8 cellular contexts compared by ENCODE assay signal in genomic region chr16:30122621-30123160, GRCh38. TPM values are rescaled to one million over a fixed set of nuclear protein-coding genes. Genes with fewer than 3 reads are reported as not detected.
DNase-seq lines count a peak whose midpoint lies in the region; ATAC-seq, FAIRE-seq and TF ChIP-seq lines count a peak whose summit lies in the region.

No MANE protein-coding gene starts in this region.

- H3K9me1 ChIP-seq in K562 (ENCODE audit: control insufficient read depth, insufficient read depth, low read length) = no peaks in the 10 kb centered on the region

- H3K27me3 ChIP-seq in GM06990 (replicated peaks; ENCODE audit: control insufficient read depth, insufficient read depth, low read length) (no peaks in the 10 kb centered on the region), K562 (ENCODE audit: control insufficient read depth in 2 of 2, insufficient read depth in 2 of 2, low read length in 2 of 2) (no peaks in the 10 kb centered on the region), layer of hippocampus (ENCODE audit: control insufficient read depth, insufficient read depth, low read length) (no peaks in the 10 kb centered on the region), stomach (no peaks in the 10 kb centered on the region)

- H3K4me3 ChIP-seq in GM06990 (replicated peaks; ENCODE audit: low read depth, low read length) = peak overlapping the region; percentile 87
- H3K4me3 ChIP-seq in K562 = peak overlapping the region; percentile 60
- H3K4me3 ChIP-seq in stomach = peak overlapping the region; percentile 73 to 98 (median 87)

- H3K4me2 ChIP-seq in K562 (ENCODE audit: insufficient read depth, low read length) = peak overlapping the region; percentile 80

- peak overlapping the region; percentile 67 for H2AFZ ChIP-seq in K562 (ENCODE audit: low read depth, low read length)

- in situ Hi-C loops in K562 (cut with MboI) = no loop called here

- BruUV-seq in K562 (replicated peaks; lab: Mats Ljungman, UMichigan) = TSS peak; percentile 47

- TF ChIP-seq RAD21 in K562 (CRISPR knock-in tag; conservative IDR thresholded peaks at IDR 0.05 in 1 of 2, IDR thresholded peaks at IDR 0.05 in 1 of 2) = no peak

- peaks cover 0 to 23% of the 10 kb centered on the region in 2 experiments; a peak in 4 of 5 replicates for H3K4me1 ChIP-seq in K562 (replicated peaks in 1 of 2; ENCODE audit: control insufficient read depth in 2 of 2, insufficient read depth in 2 of 2, low read length in 2 of 2)
- H3K4me1 ChIP-seq in stomach = peaks cover 31 to 58% (median 50%) of the 10 kb centered on the region in 4 donors

- H3K36me3 ChIP-seq in GM06990 (ENCODE audit: control insufficient read depth, insufficient read depth, low read length) (no peaks in the 10 kb centered on the region; the same call in 1 of the 2 replicates), K562 (ENCODE audit: control insufficient read depth, insufficient read depth, low read length) (peaks cover under 1% of the 10 kb centered on the region; the same call in 1 of the 3 replicates), stomach (peaks cover 17 to 36% (median 30%) of the 10 kb centered on the region in 4 donors)

- intact Hi-C loops in K562 (cut with micrococcal nuclease) (no loop called here), stomach (cut with DNase I; ENCODE audit: low total_unique reads) (no loop called here)

- POLR2A ChIA-PET in K562 (lab: Yijun Ruan, JAX) = interaction anchor here (0.8 to 1.0 kb wide), 2 partner anchors 10 to 30 kb away, joined by 3 to 5 read pairs; partner anchors contain the start of gene GDPD3

- CTCF ChIA-PET in K562 (lab: Yijun Ruan, JAX; ENCODE audit: low intra/inter-chr PET ratio) = no interaction called here

- FAIRE-seq in K562 (lab: Jason Lieb, UNC) = no peak

- DNase-seq in GM06990 (ENCODE audit: extremely low read depth, insufficient read length) (no peak), NAMALWA (ENCODE audit: low spot score) (peak; percentile 36), K562 (ENCODE audit: extremely low read depth in 1 of 4, low spot score in 3 of 4) (peak in 3 of 4 experiments; percentile 13 to 77 (median 77)), stomach (no peak), SKM-1 treated with dmso at 0.1 percent for 144 hours (lab: John Stamatoyannopoulos, UW; ENCODE audit: unreplicated experiment) (no peak)

- H3K9ac ChIP-seq in K562 (ENCODE audit: insufficient read depth in 1 of 2, low read depth in 2 of 2, low read length in 2 of 2) = peak overlapping the region; percentile 44 to 96; a peak in 3 of 4 replicates

- ATAC-seq in K562 (peak; percentile 34), HG02938 (IDR thresholded peaks at IDR 0.05; ENCODE audit: unreplicated experiment) (no peak), GM19328 (IDR thresholded peaks at IDR 0.05; ENCODE audit: unreplicated experiment) (no peak)

- peaks cover 3% of the 10 kb centered on the region; the same call in 1 of the 3 replicates for H3K79me2 ChIP-seq in K562 (ENCODE audit: control insufficient read depth, insufficient read depth, low read length)

- TF ChIP-seq CTCF in GM06990 (IDR thresholded peaks at IDR 0.05; ENCODE audit: insufficient read depth, low read length, poor library complexity, severe bottlenecking) = no peak
- TF ChIP-seq CTCF in K562 (IDR thresholded peaks at IDR 0.05 in 2 of 3, conservative IDR thresholded peaks at IDR 0.05 in 1 of 3; ENCODE audit: insufficient read depth in 2 of 3, low read depth in 1 of 3, low read length in 3 of 3) = no peak
- no peak for TF ChIP-seq CTCF in stomach (IDR thresholded peaks at IDR 0.05)

- TF ChIP-seq POLR2A in K562 (conservative IDR thresholded peaks at IDR 0.05) = no peak
- no peak for TF ChIP-seq POLR2A in stomach (IDR thresholded peaks at IDR 0.05)

- WGBS in K562 (ENCODE audit: insufficient coverage, low coverage, missing lambda C conversion rate) = 3% methylated on average over 24 of the region's 41 CpGs
- 1 to 3% (median 1%) methylated on average over 32 to 41 of the region's 41 CpGs for WGBS in stomach, 5 donors

- no peaks in the 10 kb centered on the region for H4K20me1 ChIP-seq in K562 (replicated peaks; ENCODE audit: control insufficient read depth, insufficient read depth, low read length)

- H3K9me3 ChIP-seq in K562 (replicated peaks; ENCODE audit: control insufficient read depth, insufficient read depth, low read depth, low read length) (no peaks in the 10 kb centered on the region), stomach (no peaks in the 10 kb centered on the region)

- TF ChIP-seq EP300 in K562 (IDR thresholded peaks at IDR 0.05; ENCODE audit: low read length) (no peak), stomach (IDR thresholded peaks at IDR 0.05) (no peak)

- H3K27ac ChIP-seq in K562 (ENCODE audit: extremely low read depth, low read depth, low read length) (peak overlapping the region; percentile 80; the same call in 2 of the 3 replicates), layer of hippocampus (ENCODE audit: low read depth, low read length) (peak overlapping the region; percentile 94), stomach (peak overlapping the region; percentile 89 to 96 (median 94))

RNA-seq across cellular contexts. Expression of gene MAPK3, which starts 0.3 kb away (rescaled TPM):
- 34.1 and 84.8 TPM in 2 replicates for total RNA-seq in K562 (2011; cell fraction: chromatin; rRNA removed; ENCODE audit: low replicate concordance)
- total RNA-seq in K562 (2011; cell fraction: nucleolus; rRNA removed) = 44.0 and 46.2 TPM in 2 replicates
- total RNA-seq in K562 (2011; cell fraction: nucleoplasm; rRNA removed) = 36.1 and 36.9 TPM in 2 replicates
- total RNA-seq in K562 (2014; rRNA removed) (15.7 and 38.0 TPM in 2 replicates), K562 (2014; rRNA removed; fragmentation: Illumina TruSeq; extraction: Trizol) (11.3 and 12.0 TPM in 2 replicates), K562 (2015; rRNA removed; fragmentation: Illumina TruSeq; extraction: Trizol) (13.3 and 13.9 TPM in 2 replicates), K562 (2021) (41.2 and 44.5 TPM in 2 replicates), stomach (100 to 1,000 TPM in 3 of 5 donors, 10 to 100 TPM in 2; 21.5 to 290 (median 111) TPM)
- polyA plus RNA-seq in K562 (2011; rRNA removed) (44.0 and 70.0 TPM in 2 replicates), K562 (2014; fragmentation: Illumina TruSeq; extraction: Trizol) (46.6 and 55.3 TPM in 2 replicates), K562 (2014; fragmentation: Nextera tagmentation; extraction: Ambion mirVana) (1 to 10 TPM; 1.0 to 1.9 TPM), K562 (2014; rRNA removed) (23.4 and 33.8 TPM in 2 replicates), stomach (100 to 1,000 TPM in 1 of 3 donors, 10 to 100 TPM in 2; 39.9 to 203 (median 68.2) TPM)
- polyA plus RNA-seq in K562 (2011; cell fraction: cytosol; rRNA removed) = 59.6 and 73.9 TPM in 2 replicates
- polyA plus RNA-seq in K562 (2011; cell fraction: nucleus; rRNA removed) = 91.3 and 92.1 TPM in 2 replicates
- polyA plus RNA-seq in K562 (2012) = 36.1 and 53.3 TPM in 2 replicates
- polyA minus RNA-seq in K562 (2011; rRNA and poly(A)+ RNA removed) = 12.3 and 13.1 TPM in 2 replicates
- 12.5 and 21.2 TPM in 2 replicates for polyA minus RNA-seq in K562 (2011; cell fraction: cytosol; rRNA and poly(A)+ RNA removed)
- 10.9 and 17.3 TPM in 2 replicates for polyA minus RNA-seq in K562 (2011; cell fraction: nucleus; rRNA and poly(A)+ RNA removed)

RNA-seq across cellular contexts. Expression of gene GDPD3, which starts 9.4 kb away (rescaled TPM):
- total RNA-seq in K562 (2011; cell fraction: chromatin; rRNA removed; ENCODE audit: low replicate concordance) = 4.9 and 20.8 TPM in 2 replicates
- total RNA-seq in K562 (2011; cell fraction: nucleolus; rRNA removed) = 8.7 and 14.0 TPM in 2 replicates
- total RNA-seq in K562 (2011; cell fraction: nucleoplasm; rRNA removed) = 7.3 and 8.0 TPM in 2 replicates
- total RNA-seq in K562 (2014; rRNA removed) (0.90 and 0.91 TPM in 2 replicates), K562 (2014; rRNA removed; fragmentation: Illumina TruSeq; extraction: Trizol) (0.47 and 0.54 TPM in 2 replicates), K562 (2015; rRNA removed; fragmentation: Illumina TruSeq; extraction: Trizol) (1.1 TPM in 2 replicates), K562 (2021) (1.7 and 3.9 TPM in 2 replicates), stomach (100 to 1,000 TPM in 1 of 5 donors, 1 to 10 TPM in 4; 1.8 to 178 (median 7.2) TPM)
- polyA plus RNA-seq in K562 (2011; rRNA removed) (1.9 and 2.5 TPM in 2 replicates), K562 (2014; fragmentation: Illumina TruSeq; extraction: Trizol) (1.0 and 1.3 TPM in 2 replicates), K562 (2014; fragmentation: Nextera tagmentation; extraction: Ambion mirVana) (1 to 10 TPM in 1 of 2 experiments, under 1 TPM in 1; 0.51 to 1.4 TPM), K562 (2014; rRNA removed) (1.2 and 1.7 TPM in 2 replicates), stomach (10 to 100 TPM in 1 of 3 donors, 1 to 10 TPM in 2; 4.4 to 15.9 (median 4.6) TPM)
- polyA plus RNA-seq in K562 (2011; cell fraction: cytosol; rRNA removed) = 0.83 and 1.4 TPM in 2 replicates
- 14.1 and 18.8 TPM in 2 replicates for polyA plus RNA-seq in K562 (2011; cell fraction: nucleus; rRNA removed)
- 1.5 and 4.7 TPM in 2 replicates for polyA plus RNA-seq in K562 (2012)
- 0.18 and 0.53 TPM in 2 replicates for polyA minus RNA-seq in K562 (2011; rRNA and poly(A)+ RNA removed)
- polyA minus RNA-seq in K562 (2011; cell fraction: cytosol; rRNA and poly(A)+ RNA removed) = 2.8 TPM in 1 of 2 replicates, not detected in the other
- 1.8 and 2.7 TPM in 2 replicates for polyA minus RNA-seq in K562 (2011; cell fraction: nucleus; rRNA and poly(A)+ RNA removed)

RNA-seq across cellular contexts. Expression of gene YPEL3, which starts 26.7 kb away (rescaled TPM):
- 14.3 and 26.4 TPM in 2 replicates for total RNA-seq in K562 (2011; cell fraction: chromatin; rRNA removed; ENCODE audit: low replicate concordance)
- 14.2 and 18.0 TPM in 2 replicates for total RNA-seq in K562 (2011; cell fraction: nucleolus; rRNA removed)
- 21.4 and 28.6 TPM in 2 replicates for total RNA-seq in K562 (2011; cell fraction: nucleoplasm; rRNA removed)
- total RNA-seq in K562 (2014; rRNA removed) (3.0 and 4.6 TPM in 2 replicates), K562 (2014; rRNA removed; fragmentation: Illumina TruSeq; extraction: Trizol) (1.0 and 1.8 TPM in 2 replicates), K562 (2015; rRNA removed; fragmentation: Illumina TruSeq; extraction: Trizol) (1.1 and 1.3 TPM in 2 replicates), K562 (2021) (5.7 and 6.7 TPM in 2 replicates), stomach (100 to 1,000 TPM in 1 of 5 donors, 10 to 100 TPM in 4; 13.9 to 116 (median 37.9) TPM)
- polyA plus RNA-seq in K562 (2011; rRNA removed) (3.9 and 6.8 TPM in 2 replicates), K562 (2014; fragmentation: Illumina TruSeq; extraction: Trizol) (2.9 and 4.4 TPM in 2 replicates), K562 (2014; fragmentation: Nextera tagmentation; extraction: Ambion mirVana) (under 1 TPM; 0.41 to 0.42 TPM), K562 (2014; rRNA removed) (8.6 and 15.0 TPM in 2 replicates), stomach (100 to 1,000 TPM; 103 to 162 (median 111) TPM)
- polyA plus RNA-seq in K562 (2011; cell fraction: cytosol; rRNA removed) = 7.5 and 14.0 TPM in 2 replicates
- 18.2 and 22.9 TPM in 2 replicates for polyA plus RNA-seq in K562 (2011; cell fraction: nucleus; rRNA removed)
- polyA plus RNA-seq in K562 (2012) = 12.5 and 45.8 TPM in 2 replicates
- 1.0 and 1.5 TPM in 2 replicates for polyA minus RNA-seq in K562 (2011; rRNA and poly(A)+ RNA removed)
- 1.8 and 2.3 TPM in 2 replicates for polyA minus RNA-seq in K562 (2011; cell fraction: cytosol; rRNA and poly(A)+ RNA removed)
- polyA minus RNA-seq in K562 (2011; cell fraction: nucleus; rRNA and poly(A)+ RNA removed) = 2.4 and 4.3 TPM in 2 replicates

RNA-seq across cellular contexts. Expression of gene TBX6, which starts 31.0 kb away (rescaled TPM):
- 0.55 and 0.69 TPM in 2 replicates for total RNA-seq in K562 (2011; cell fraction: chromatin; rRNA removed; ENCODE audit: low replicate concordance)
- total RNA-seq in K562 (2011; cell fraction: nucleolus; rRNA removed) = 1.1 and 1.2 TPM in 2 replicates
- 0.73 and 1.1 TPM in 2 replicates for total RNA-seq in K562 (2011; cell fraction: nucleoplasm; rRNA removed)
- total RNA-seq in K562 (2014; rRNA removed) (0.09 and 0.73 TPM in 2 replicates), K562 (2014; rRNA removed; fragmentation: Illumina TruSeq; extraction: Trizol) (0.11 TPM in 1 of 2 replicates, not detected in the other), K562 (2015; rRNA removed; fragmentation: Illumina TruSeq; extraction: Trizol) (0.07 and 0.23 TPM in 2 replicates), K562 (2021) (0.18 and 0.51 TPM in 2 replicates), stomach (10 to 100 TPM in 1 of 5 donors, 1 to 10 TPM in 1, not detected in 3; 3.8 to 25.0 TPM)
- polyA plus RNA-seq in K562 (2011; rRNA removed) (0.07 and 0.16 TPM in 2 replicates), K562 (2014; fragmentation: Illumina TruSeq; extraction: Trizol) (0.30 and 0.31 TPM in 2 replicates), K562 (2014; fragmentation: Nextera tagmentation; extraction: Ambion mirVana) (not detected), K562 (2014; rRNA removed) (0.51 and 0.58 TPM in 2 replicates), stomach (1 to 10 TPM; 1.1 to 2.5 (median 2.1) TPM)
- polyA plus RNA-seq in K562 (2011; cell fraction: cytosol; rRNA removed) = 0.10 and 0.18 TPM in 2 replicates
- polyA plus RNA-seq in K562 (2011; cell fraction: nucleus; rRNA removed) = 0.88 and 0.97 TPM in 2 replicates
- polyA plus RNA-seq in K562 (2012) = 0.22 and 0.51 TPM in 2 replicates
- polyA minus RNA-seq in K562 (2011; rRNA and poly(A)+ RNA removed) = not detected in 2 replicates
- polyA minus RNA-seq in K562 (2011; cell fraction: cytosol; rRNA and poly(A)+ RNA removed) = not detected in 2 replicates
- 0.22 and 0.54 TPM in 2 replicates for polyA minus RNA-seq in K562 (2011; cell fraction: nucleus; rRNA and poly(A)+ RNA removed)

RNA-seq across cellular contexts. Expression of gene PPP4C, which starts 46.9 kb away (rescaled TPM):
- total RNA-seq in K562 (2011; cell fraction: chromatin; rRNA removed; ENCODE audit: low replicate concordance) = 46.3 and 109 TPM in 2 replicates
- total RNA-seq in K562 (2011; cell fraction: nucleolus; rRNA removed) = 90.3 and 97.7 TPM in 2 replicates
- 76.9 and 90.5 TPM in 2 replicates for total RNA-seq in K562 (2011; cell fraction: nucleoplasm; rRNA removed)
- total RNA-seq in K562 (2014; rRNA removed) (131 and 171 TPM in 2 replicates), K562 (2014; rRNA removed; fragmentation: Illumina TruSeq; extraction: Trizol) (38.9 and 59.9 TPM in 2 replicates), K562 (2015; rRNA removed; fragmentation: Illumina TruSeq; extraction: Trizol) (107 and 115 TPM in 2 replicates), K562 (2021) (158 TPM in 2 replicates), stomach (10 to 100 TPM; 21.4 to 86.1 (median 63.6) TPM)
- polyA plus RNA-seq in K562 (2011; rRNA removed) (153 and 187 TPM in 2 replicates), K562 (2014; fragmentation: Illumina TruSeq; extraction: Trizol) (138 and 157 TPM in 2 replicates), K562 (2014; fragmentation: Nextera tagmentation; extraction: Ambion mirVana) (10 to 100 TPM in 1 of 2 experiments, 1 to 10 TPM in 1; 3.5 to 10.7 TPM), K562 (2014; rRNA removed) (183 TPM in 2 replicates), stomach (100 to 1,000 TPM in 1 of 3 donors, 10 to 100 TPM in 2; 76.1 to 118 (median 93.3) TPM)
- polyA plus RNA-seq in K562 (2011; cell fraction: cytosol; rRNA removed) = 311 and 402 TPM in 2 replicates
- polyA plus RNA-seq in K562 (2011; cell fraction: nucleus; rRNA removed) = 149 and 168 TPM in 2 replicates
- 161 and 166 TPM in 2 replicates for polyA plus RNA-seq in K562 (2012)
- polyA minus RNA-seq in K562 (2011; rRNA and poly(A)+ RNA removed) = 162 and 295 TPM in 2 replicates
- polyA minus RNA-seq in K562 (2011; cell fraction: cytosol; rRNA and poly(A)+ RNA removed) = 136 and 139 TPM in 2 replicates
- polyA minus RNA-seq in K562 (2011; cell fraction: nucleus; rRNA and poly(A)+ RNA removed) = 23.2 and 36.2 TPM in 2 replicates

Comparison
In these comparisons a context has a peak if more than half of its experiments do, and no peak if none do; other contexts are left out.
1. DNase-seq: peak in NAMALWA (single experiment) and K562 (3 of 4); none in GM06990 (single experiment), stomach (single experiment) and SKM-1 treated with dmso at 0.1 percent for 144 hours (single experiment).
2. Peak in every context shown above with its lines, with median percentiles within 50 percentile points of each other: H3K4me3 ChIP-seq and H3K27ac ChIP-seq.